ENCODE assay signal across 4 cellular contexts in the genomic region with DNA sequence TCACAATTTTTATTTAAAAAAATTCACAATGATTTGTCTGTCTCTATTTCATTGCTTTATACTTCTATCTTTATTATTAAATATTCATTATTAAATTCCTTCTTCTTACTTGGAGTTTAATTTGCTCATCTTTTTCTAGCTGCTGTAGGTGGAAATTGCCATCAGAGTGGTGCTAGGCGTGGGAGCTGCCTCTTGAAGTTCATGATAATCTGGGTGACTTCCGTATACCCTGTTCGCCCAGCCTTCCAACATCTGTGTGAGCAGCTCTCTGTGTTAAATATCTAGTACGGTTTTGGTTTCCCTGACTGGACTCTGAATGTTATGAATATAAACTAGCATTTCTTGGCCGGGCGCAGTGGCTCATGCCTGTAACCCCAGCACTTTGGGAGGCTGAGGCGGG.
"Had no signal": no experiment of that assay in that cellular context is flagged by ENCODE, and none has a peak within 500 bp of the region (broad histone marks: within the 10 kb centered on the region; RNA-seq: fewer than 3 reads in every experiment).

No MANE protein-coding gene starts in this region.

- DNase-seq: H9, HCEC 1CT had no signal

- ATAC-seq: GM23338, HepG2 had no signal
